10 cellular contexts compared by ENCODE assay signal in the genomic region with DNA sequence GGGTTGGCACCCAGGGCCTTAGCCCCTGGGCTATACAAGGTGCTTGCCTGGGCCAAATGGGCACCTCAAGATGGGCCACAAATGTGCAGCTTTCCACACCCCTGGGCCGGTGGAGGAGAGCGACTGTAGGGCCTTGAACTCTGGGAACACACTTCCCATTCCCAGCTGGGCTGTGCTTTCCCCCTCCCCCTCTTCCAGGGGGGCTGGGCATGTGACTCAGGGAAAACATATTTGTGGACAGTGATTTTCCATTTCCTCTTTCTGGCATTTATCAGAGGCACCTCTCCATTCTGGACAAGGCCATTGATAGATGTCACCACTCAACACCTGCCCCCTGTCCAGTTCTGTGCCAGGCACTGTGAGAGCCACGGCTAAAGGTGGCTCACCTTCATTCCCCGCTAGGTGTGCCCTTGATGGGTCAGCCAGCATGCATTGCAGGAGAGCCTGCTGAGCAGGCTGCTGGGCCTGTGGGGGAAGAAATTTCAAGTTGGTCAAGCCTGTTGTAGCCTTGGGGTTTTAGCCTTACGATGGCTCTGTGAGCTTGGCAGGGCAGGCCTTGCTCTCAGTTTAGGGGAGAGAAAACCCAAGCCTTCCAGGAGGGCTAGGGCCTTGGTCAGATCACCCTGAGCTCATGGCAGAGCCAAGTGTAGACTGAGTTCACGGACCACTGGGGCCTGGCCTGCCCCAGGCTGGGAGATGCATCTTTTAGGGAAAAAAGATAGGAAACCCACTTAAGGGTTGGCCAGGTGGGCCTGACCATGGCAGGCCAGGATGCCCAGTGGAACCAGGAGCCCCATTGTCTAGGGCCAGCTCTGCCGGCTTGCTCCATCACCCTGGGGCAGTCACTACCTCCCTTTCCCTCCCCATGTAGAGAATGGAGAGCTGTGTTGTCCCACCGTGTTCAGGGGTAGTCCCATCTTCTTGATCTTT.
DNase-seq lines count a peak whose midpoint lies in the region; ATAC-seq and TF ChIP-seq lines count a peak whose summit lies in the region.
"Had no signal": no experiment of that assay in that cellular context is flagged by ENCODE, and none has a peak within 500 bp of the region (broad histone marks: within the 10 kb centered on the region; RNA-seq: fewer than 3 reads in every experiment).

No MANE protein-coding gene starts in this region.

- H3K27ac ChIP-seq in RWPE2 (ENCODE audit: poor library complexity, severe bottlenecking): peak overlapping the region; percentile 33
- H3K27ac ChIP-seq: BLaER1 treated with 17β-estradiol and CSF1 and Interleukin-3, amounts not matched to agents 10 nM and 100 nM had no signal

- H3K4me1 ChIP-seq in RWPE2 (ENCODE audit: insufficient read depth, poor library complexity, severe bottlenecking): peaks cover 12% of the 10 kb centered on the region

- H3K9me3 ChIP-seq in RWPE2 (ENCODE audit: severe bottlenecking): no peaks in the 10 kb centered on the region
- H3K9me3 ChIP-seq: BLaER1 treated with 17β-estradiol and CSF1 and Interleukin-3, amounts not matched to agents 10 nM and 100 nM had no signal

- no peaks in the 10 kb centered on the region for H3K27me3 ChIP-seq in RWPE2 (ENCODE audit: insufficient read depth, poor library complexity, severe bottlenecking)
- H3K27me3 ChIP-seq: BLaER1 treated with 17β-estradiol and CSF1 and Interleukin-3, amounts not matched to agents 10 nM and 100 nM had no signal

- H3K36me3 ChIP-seq in RWPE2 (ENCODE audit: low read depth): peaks cover 59% of the 10 kb centered on the region

- ATAC-seq in RWPE2 (ENCODE audit: low read depth) (peak; percentile 59), HG03139 (IDR thresholded peaks at IDR 0.05; ENCODE audit: unreplicated experiment) (no peak), HG02884 (IDR thresholded peaks at IDR 0.05; ENCODE audit: unreplicated experiment) (no peak), HG02938 (IDR thresholded peaks at IDR 0.05; ENCODE audit: unreplicated experiment) (no peak), HG02623 (IDR thresholded peaks at IDR 0.05; ENCODE audit: unreplicated experiment) (no peak)

- TF ChIP-seq CTCF in RWPE2 (IDR thresholded peaks at IDR 0.05; ENCODE audit: poor library complexity, severe bottlenecking): no peak

- H3K4me3 ChIP-seq in RWPE2 (ENCODE audit: severe bottlenecking): no peak overlapping the region
- H3K4me3 ChIP-seq: BLaER1 treated with 17β-estradiol and CSF1 and Interleukin-3, amounts not matched to agents 10 nM and 100 nM had no signal

- DNase-seq in AG08396 (ENCODE audit: low spot score) (peak; percentile 81), RWPE2 (ENCODE audit: low spot score) (no peak), fibroblast of gingiva (ENCODE audit: low read depth) (peak; percentile 11), myocyte (ENCODE audit: low read depth) (peak; percentile 61)
- DNase-seq: NCI-H2171 treated with DMSO at 0.1 percent for 48 hours had no signal
